Comparison of ENCODE assay signal across 9 cellular contexts in genomic region chr15:58552505-58553364, GRCh38.
DNase-seq lines count a peak whose midpoint lies in the region; ATAC-seq and TF ChIP-seq lines count a peak whose summit lies in the region.
"Had no signal": no experiment of that assay in that cellular context is flagged by ENCODE, and none has a peak within 500 bp of the region (broad histone marks: within the 10 kb centered on the region; RNA-seq: fewer than 3 reads in every experiment).

No MANE protein-coding gene starts in this region.

- peak overlapping the region; percentile 81 for H3K14ac ChIP-seq in trophoblast cell (ENCODE audit: low read length)

- no peak overlapping the region for H3K23ac ChIP-seq in trophoblast cell (ENCODE audit: low read length)

- no peak for TF ChIP-seq CTCF in AG04450 (IDR thresholded peaks at IDR 0.05; ENCODE audit: low read depth, low read length)
- no peak for TF ChIP-seq CTCF in heart left ventricle (IDR thresholded peaks at IDR 0.05)
- no peak for TF ChIP-seq CTCF in GM13976 (IDR thresholded peaks at IDR 0.05; ENCODE audit: borderline replicate concordance, control extremely low read depth, extremely low read depth, insufficient read depth, missing control alignments)

- H3K27ac Mint-ChIP-seq in effector memory CD8-positive, alpha-beta T cell = no peak overlapping the region

- H3K4me1 Mint-ChIP-seq in effector memory CD8-positive, alpha-beta T cell (ENCODE audit: low read depth in 2 of 2) = peaks cover 11 to 16% of the 10 kb centered on the region in 2 donors

- H4K91ac ChIP-seq in trophoblast cell (ENCODE audit: low read depth, low read length) = peak overlapping the region; percentile 81

- peak overlapping the region; percentile 92 for H3K27ac ChIP-seq in AG04450 (ENCODE audit: low read depth, low read length)
- H3K27ac ChIP-seq in heart left ventricle = peak overlapping the region in 2 of 12 donors; percentile 29 to 34
- peak overlapping the region; percentile 95 for H3K27ac ChIP-seq in trophoblast cell (ENCODE audit: low read depth, low read length)

- peak overlapping the region; percentile 7 for H2AFZ ChIP-seq in trophoblast cell (ENCODE audit: insufficient read depth, low read length, poor library complexity)

- in situ Hi-C loops in GM13976 (cut with MboI; ENCODE audit: low sequenced_read_pairs, unreplicated experiment) = no loop called here

- H2AK5ac ChIP-seq in trophoblast cell (ENCODE audit: low read length) = peak overlapping the region; percentile 99

- H2BK12ac ChIP-seq in trophoblast cell (ENCODE audit: low read length) = peak overlapping the region; percentile 97

- peaks cover 52% of the 10 kb centered on the region for H3K79me1 ChIP-seq in trophoblast cell (ENCODE audit: low read length)

- H3K27me3 ChIP-seq in AG04450 (ENCODE audit: control insufficient read depth, insufficient read depth, low read length) = peaks cover 10% of the 10 kb centered on the region
- H3K27me3 ChIP-seq in adipocyte (replicated peaks; ENCODE audit: control insufficient read depth, insufficient read depth, low read length) = no peaks in the 10 kb centered on the region
- H3K27me3 ChIP-seq in heart left ventricle = no peaks in the 10 kb centered on the region
- H3K27me3 ChIP-seq in trophoblast cell (ENCODE audit: insufficient read depth, low read length) = no peaks in the 10 kb centered on the region

- peaks cover 0 to 30% of the 10 kb centered on the region in 2 donors for H3K27me3 Mint-ChIP-seq in effector memory CD8-positive, alpha-beta T cell
- H3K27me3 Mint-ChIP-seq: central memory CD8-positive, alpha-beta T cell had no signal

- peak overlapping the region; percentile 56 for H4K12ac ChIP-seq in trophoblast cell (ENCODE audit: low read depth, low read length)

- H3K4me1 ChIP-seq in adipocyte (ENCODE audit: control insufficient read depth, insufficient read depth, low read length) = peaks cover 27% of the 10 kb centered on the region
- H3K4me1 ChIP-seq in heart left ventricle = peaks cover 0 to 24% (median 10%) of the 10 kb centered on the region in 12 donors
- H3K4me1 ChIP-seq in trophoblast cell (ENCODE audit: control insufficient read depth in 1 of 2, insufficient read depth in 2 of 2, low read length in 2 of 2) = peaks cover 49 to 50% of the 10 kb centered on the region in 2 experiments

- 79 to 83% (median 81%) methylated on average over 24 of the region's 24 CpGs for WGBS in heart left ventricle, 4 donors
- WGBS in trophoblast cell (ENCODE audit: extremely low coverage, insufficient coverage, insufficient read length) = no CpG with 5 or more reads among the region's 24 CpGs

- H3K9me3 Mint-ChIP-seq in effector memory CD8-positive, alpha-beta T cell = no peaks in the 10 kb centered on the region
- H3K9me3 Mint-ChIP-seq: central memory CD8-positive, alpha-beta T cell had no signal

- POLR2A ChIA-PET in AG04450 (lab: Yijun Ruan, JAX) = interaction anchor here (0.6 kb wide), 2 partner anchors 25 to 159 kb away, joined by 3 to 6 read pairs; no protein-coding TSS in a partner anchor

- peak overlapping the region; percentile 85 for H3K9ac ChIP-seq in adipocyte (ENCODE audit: low read length)
- H3K9ac ChIP-seq in trophoblast cell (ENCODE audit: low read length) = no peak overlapping the region

- H3K4me3 ChIP-seq in AG04450 (ENCODE audit: low read depth, low read length) (no peak overlapping the region), adipocyte (ENCODE audit: low read length) (peak overlapping the region; percentile 77), heart left ventricle (peak overlapping the region in 7 of 12 donors; percentile 8 to 38 (median 31)), trophoblast cell (ENCODE audit: low read depth, low read length) (no peak overlapping the region)

- peak overlapping the region; percentile 16 for H3K4me2 ChIP-seq in trophoblast cell (ENCODE audit: low read length)

- H3K36me3 ChIP-seq in adipocyte (ENCODE audit: control insufficient read depth, insufficient read depth, low read length, severe bottlenecking) (no peaks in the 10 kb centered on the region), heart left ventricle (no peaks in the 10 kb centered on the region), trophoblast cell (ENCODE audit: control insufficient read depth in 1 of 2, insufficient read depth in 2 of 2, low read length in 2 of 2) (no peaks in the 10 kb centered on the region)

- intact Hi-C loops in heart left ventricle (cut with DNase I) = no loop called here

- peak overlapping the region; percentile 28 for H2BK120ac ChIP-seq in trophoblast cell (ENCODE audit: insufficient read depth, low read length, poor library complexity)

- H2BK5ac ChIP-seq in trophoblast cell (ENCODE audit: low read depth, low read length, poor library complexity) = peak overlapping the region; percentile 91

- DNase-seq in AG04450 (ENCODE audit: low read depth, low spot score) = no peak
- no peak for DNase-seq in adipocyte (ENCODE audit: low read depth)
- no peak for DNase-seq in heart left ventricle
- no peak for DNase-seq in trophoblast cell
- no peak for DNase-seq in effector memory CD8-positive, alpha-beta T cell
- no peak for DNase-seq in activated gamma-delta T cell treated with Interleukin-2 at 50 U/mL for 16 hours
- DNase-seq in GM13976 (ENCODE audit: low spot score) = no peak

- H3K36me3 Mint-ChIP-seq in effector memory CD8-positive, alpha-beta T cell (ENCODE audit: insufficient read depth) = peaks cover 3% of the 10 kb centered on the region

- H3K9me3 ChIP-seq in AG04450 (ENCODE audit: control insufficient read depth, insufficient read depth, low read length) (no peaks in the 10 kb centered on the region; the same call in 1 of the 2 replicates), adipocyte (ENCODE audit: control insufficient read depth, low read length) (no peaks in the 10 kb centered on the region), heart left ventricle (no peaks in the 10 kb centered on the region), trophoblast cell (ENCODE audit: insufficient read depth, low read depth, low read length) (no peaks in the 10 kb centered on the region)

- H3K18ac ChIP-seq in trophoblast cell (ENCODE audit: low read length) = peak overlapping the region; percentile 91

- peak overlapping the region; percentile 30 for H3K4ac ChIP-seq in trophoblast cell (ENCODE audit: low read depth, low read length)

- H3K4me3 Mint-ChIP-seq in effector memory CD8-positive, alpha-beta T cell = no peak overlapping the region
- H3K4me3 Mint-ChIP-seq: central memory CD8-positive, alpha-beta T cell had no signal

- peak overlapping the region; percentile 63 for H4K8ac ChIP-seq in trophoblast cell (ENCODE audit: low read depth, low read length)

- CTCF ChIA-PET in AG04450 (lab: Charles Lee) = no interaction called here

- TF ChIP-seq POLR2A in heart left ventricle (IDR thresholded peaks at IDR 0.05) = no peak

- H3K79me2 ChIP-seq in trophoblast cell (ENCODE audit: control insufficient read depth, insufficient read depth, low read length, poor library complexity) = peaks cover 12% of the 10 kb centered on the region

- ATAC-seq in heart left ventricle (peak in 1 of 4 donors; percentile 3), GM19452 (IDR thresholded peaks at IDR 0.05; ENCODE audit: unreplicated experiment) (no peak)
- no peak for ATAC-seq in effector memory CD8-positive, alpha-beta T cell (replicated peaks)

Comparison
In these comparisons a context has a peak if more than half of its experiments do, and no peak if none do; other contexts are left out.
1. H3K4me3 ChIP-seq: peak in adipocyte (single experiment) and heart left ventricle (7 of 12); none in AG04450 (single experiment) and trophoblast cell (single experiment).